Comparison of ENCODE assay signal across 20 cellular contexts in genomic region chr18:77007251-77007650, GRCh38.
DNase-seq lines count a peak whose midpoint lies in the region; ATAC-seq, FAIRE-seq and TF ChIP-seq lines count a peak whose summit lies in the region.
"Had no signal": no experiment of that assay in that cellular context is flagged by ENCODE, and none has a peak within 500 bp of the region (broad histone marks: within the 10 kb centered on the region; RNA-seq: fewer than 3 reads in every experiment).

No MANE protein-coding gene starts in this region.

- H3K4me2 ChIP-seq in neural progenitor cell (peak overlapping the region; percentile 47), HepG2 (ENCODE audit: low read depth, low read length) (no peak overlapping the region)
- H3K4me2 ChIP-seq: hepatocyte had no signal

- H3K9me3 ChIP-seq in right atrium auricular region (no peaks in the 10 kb centered on the region), neural progenitor cell (ENCODE audit: low read depth) (no peaks in the 10 kb centered on the region), HepG2 (ENCODE audit: low read length) (no peaks in the 10 kb centered on the region), Peyer's patch (no peaks in the 10 kb centered on the region)
- H3K9me3 ChIP-seq: Caco-2, spleen had no signal

- no peaks in the 10 kb centered on the region for H4K20me1 ChIP-seq in neural progenitor cell (ENCODE audit: low read depth)
- H4K20me1 ChIP-seq in HepG2 (ENCODE audit: insufficient read depth, low read length): no peaks in the 10 kb centered on the region

- no peaks in the 10 kb centered on the region for H3K36me3 Mint-ChIP-seq in neural progenitor cell

- CTCF ChIA-PET in HepG2 (lab: Yijun Ruan, JAX; ENCODE audit: low intra/inter-chr PET ratio, low total read pairs): no interaction called here

- peaks cover 6% of the 10 kb centered on the region for H3K27me3 Mint-ChIP-seq in neural progenitor cell (ENCODE audit: insufficient read depth, low read depth)
- H3K27me3 Mint-ChIP-seq: activated CD4-positive, alpha-beta memory T cell treated with anti-CD3 and anti-CD28 coated beads, Interleukin-2, amount 10 ng/mL, durations not matched to agents 7 days and 5 days; central memory CD8-positive, alpha-beta T cell; memory B cell; naive thymus-derived CD8-positive, alpha-beta T cell had no signal

- no peak for TF ChIP-seq RAD21 in HepG2 (CRISPR knock-in tag; IDR thresholded peaks at IDR 0.05)

- TF ChIP-seq EP300 in HepG2 (IDR thresholded peaks at IDR 0.05; ENCODE audit: low read depth in 2 of 2, low read length in 2 of 2): no peak
- no peak for TF ChIP-seq EP300 in HepG2 (CRISPR knock-in tag; IDR thresholded peaks at IDR 0.05; ENCODE audit: borderline replicate concordance)

- intact Hi-C loops in left cardiac atrium (cut with DNase I): loop anchor here in 1 of 2 donors (5.0 to 10.0 kb wide), 2 partner anchors 40 to 468 kb away; no protein-coding TSS in a partner anchor
- intact Hi-C loops in HepG2 (cut with micrococcal nuclease; ENCODE audit: unreplicated experiment): no loop called here

- no peaks in the 10 kb centered on the region for H3F3A ChIP-seq in neural progenitor cell (ENCODE audit: low read depth)

- no peak overlapping the region for H3K9ac ChIP-seq in neural progenitor cell
- H3K9ac ChIP-seq in HepG2 (ENCODE audit: insufficient read depth, low read depth, low read length): no peak overlapping the region

- peaks cover 14% of the 10 kb centered on the region for H3K4me1 Mint-ChIP-seq in neural progenitor cell

- H3K27ac ChIP-seq in right atrium auricular region: peak overlapping the region; percentile 10 to 16
- peak overlapping the region; percentile 52 for H3K27ac ChIP-seq in caudate nucleus (ENCODE audit: low read depth, low read length)
- H3K27ac ChIP-seq in neural progenitor cell: no peak overlapping the region
- H3K27ac ChIP-seq in HepG2 (ENCODE audit: extremely low read length, insufficient read depth, low read length): no peak overlapping the region
- H3K27ac ChIP-seq in Peyer's patch: no peak overlapping the region
- H3K27ac ChIP-seq: hepatocyte, RWPE1 had no signal

- H3K27me3 ChIP-seq in right atrium auricular region (no peaks in the 10 kb centered on the region), neural progenitor cell (no peaks in the 10 kb centered on the region), HepG2 (ENCODE audit: control insufficient read depth in 1 of 2, insufficient read depth in 2 of 2, low read length in 2 of 2) (no peaks in the 10 kb centered on the region), Peyer's patch (no peaks in the 10 kb centered on the region)
- H3K27me3 ChIP-seq: hepatocyte had no signal

- peaks cover 0 to 10% of the 10 kb centered on the region in 2 donors for H3K4me1 ChIP-seq in right atrium auricular region
- peaks cover 11% of the 10 kb centered on the region for H3K4me1 ChIP-seq in neural progenitor cell
- H3K4me1 ChIP-seq in HepG2 (ENCODE audit: insufficient read depth, low read length): peaks cover 9% of the 10 kb centered on the region
- H3K4me1 ChIP-seq in Peyer's patch: no peaks in the 10 kb centered on the region
- H3K4me1 ChIP-seq: Caco-2 had no signal

- BruUV-seq in HepG2 (replicated peaks; lab: Mats Ljungman, UMichigan): no TSS peak

- TF ChIP-seq CTCF in right atrium auricular region (IDR thresholded peaks at IDR 0.05) (no peak), neural progenitor cell (IDR thresholded peaks at IDR 0.05) (no peak), HepG2 (CRISPR knock-in tag; IDR thresholded peaks at IDR 0.05) (no peak), Peyer's patch (IDR thresholded peaks at IDR 0.05) (no peak)

- TF ChIP-seq POLR2A in HepG2 (IDR thresholded peaks at IDR 0.05; ENCODE audit: insufficient read depth in 1 of 2, low read depth in 2 of 2, low read length in 2 of 2) (no peak), Peyer's patch (IDR thresholded peaks at IDR 0.05) (no peak)

- H3K79me2 ChIP-seq in neural progenitor cell (ENCODE audit: low read depth) (no peaks in the 10 kb centered on the region), HepG2 (ENCODE audit: insufficient read depth, low read length) (no peaks in the 10 kb centered on the region)
- H3K79me2 ChIP-seq: hepatocyte had no signal

- H2AFZ ChIP-seq in neural progenitor cell (replicated peaks) (peak overlapping the region; percentile 99), HepG2 (ENCODE audit: low read length) (no peak overlapping the region)
- H2AFZ ChIP-seq: hepatocyte had no signal

- ATAC-seq in left cardiac atrium (no peak), HepG2 (no peak)
- ATAC-seq: naive thymus-derived CD8-positive, alpha-beta T cell had no signal

- DNase-seq in right atrium auricular region (ENCODE audit: low spot score): no peak
- DNase-seq in left cardiac atrium: no peak
- no peak for DNase-seq in caudate nucleus (lab: John Stamatoyannopoulos, UW)
- DNase-seq in neural progenitor cell (ENCODE audit: low spot score): no peak
- no peak for DNase-seq in NCI-H446 treated with DMSO at 0.1 percent for 48 hours (lab: John Stamatoyannopoulos, UW)
- DNase-seq in HepG2 (ENCODE audit: low spot score): no peak
- no peak for DNase-seq in Kasumi-1 (lab: John Stamatoyannopoulos, UW)
- no peak for DNase-seq in Peyer's patch
- DNase-seq: activated CD4-positive, alpha-beta memory T cell treated with anti-CD3 and anti-CD28 coated beads, Interleukin-2, amount 10 ng/mL, durations not matched to agents 7 days and 5 days; Caco-2; islet precursor cell; naive thymus-derived CD8-positive, alpha-beta T cell; NCI-H187; spleen; trophoblast cell had no signal

- WGBS in HepG2 (ENCODE audit: low lambda C conversion rate): 97% methylated on average over 10 of the region's 12 CpGs

- POLR2A ChIA-PET in HepG2 (lab: Yijun Ruan, JAX): interaction anchor here (1.1 kb wide), 1 partner anchor 13 kb away, joined by 3 read pairs; no protein-coding TSS in a partner anchor

- no peaks in the 10 kb centered on the region for H3K9me3 Mint-ChIP-seq in neural progenitor cell
- H3K9me3 Mint-ChIP-seq: activated CD4-positive, alpha-beta memory T cell treated with anti-CD3 and anti-CD28 coated beads, Interleukin-2, amount 10 ng/mL, durations not matched to agents 7 days and 5 days; activated T-helper 2 cell treated with anti-CD3 and anti-CD28 coated beads, Interferon-gamma antibody, Interleukin-2, Interleukin-4, amounts not matched to agents 10 μg/mL and 5 μg/mL and 100 μg/mL, durations not matched to agents 14 hours and 24 hours and 36 hours; central memory CD8-positive, alpha-beta T cell; memory B cell; naive thymus-derived CD8-positive, alpha-beta T cell had no signal

- H3K27ac Mint-ChIP-seq in neural progenitor cell: no peak overlapping the region
- H3K27ac Mint-ChIP-seq: activated CD4-positive, alpha-beta memory T cell treated with anti-CD3 and anti-CD28 coated beads, Interleukin-2, amount 10 ng/mL, durations not matched to agents 7 days and 5 days; activated T-helper 2 cell treated with anti-CD3 and anti-CD28 coated beads, Interferon-gamma antibody, Interleukin-2, Interleukin-4, amounts not matched to agents 10 μg/mL and 5 μg/mL and 100 μg/mL, durations not matched to agents 14 hours and 24 hours and 36 hours; memory B cell had no signal

- no peak overlapping the region for H3K4me3 Mint-ChIP-seq in neural progenitor cell
- H3K4me3 Mint-ChIP-seq: activated CD4-positive, alpha-beta memory T cell treated with anti-CD3 and anti-CD28 coated beads, Interleukin-2, amount 10 ng/mL, durations not matched to agents 7 days and 5 days; central memory CD8-positive, alpha-beta T cell; memory B cell had no signal

- H3K36me3 ChIP-seq in right atrium auricular region: no peaks in the 10 kb centered on the region
- no peaks in the 10 kb centered on the region for H3K36me3 ChIP-seq in neural progenitor cell
- no peaks in the 10 kb centered on the region for H3K36me3 ChIP-seq in HepG2 (replicated peaks in 1 of 2; ENCODE audit: control insufficient read depth in 1 of 2, insufficient read depth in 2 of 2, low read length in 2 of 2)
- peaks cover 0 to 6% (median 0%) of the 10 kb centered on the region in 3 donors for H3K36me3 ChIP-seq in Peyer's patch

- in situ Hi-C loops in HepG2 (cut with HindIII; ENCODE audit: extremely low pct_ligation_motif_present, low pct_unique_long_range_greater_than_20kb): no loop called here

- H3K4me3 ChIP-seq in right atrium auricular region: no peak overlapping the region
- H3K4me3 ChIP-seq in neural progenitor cell: no peak overlapping the region
- H3K4me3 ChIP-seq in HepG2 (replicated peaks in 1 of 3; ENCODE audit: insufficient read depth in 1 of 3, low read depth in 2 of 3, low read length in 3 of 3): no peak overlapping the region
- H3K4me3 ChIP-seq in Peyer's patch: no peak overlapping the region
- H3K4me3 ChIP-seq: hepatocyte, spleen had no signal

- no peak for FAIRE-seq in HepG2 (lab: Jason Lieb, UNC)

TF ChIP-seq in HepG2, 621 proteins besides CTCF, POLR2A, EP300 and RAD21 (continues in another document):
- TF ChIP-seq ZNF550 (CRISPR knock-in tag; IDR thresholded peaks at IDR 0.05; ENCODE audit: borderline replicate concordance) (no peak), ZNF512B (CRISPR knock-in tag; IDR thresholded peaks at IDR 0.05; ENCODE audit: borderline replicate concordance) (no peak), ZNF883 (CRISPR knock-in tag; IDR thresholded peaks at IDR 0.05; ENCODE audit: not compliant biosample characterization) (no peak), ZNF431 (CRISPR knock-in tag; IDR thresholded peaks at IDR 0.05; ENCODE audit: borderline replicate concordance, low read depth) (no peak)

Comparison
In these comparisons a context has a peak if more than half of its experiments do, and no peak if none do; other contexts are left out.
1. H3K27ac ChIP-seq: peak in right atrium auricular region (2 of 2) and caudate nucleus (single experiment); none in neural progenitor cell (single experiment), HepG2 (single experiment) and Peyer's patch (0 of 4).